13 cellular contexts compared by ENCODE assay signal in genomic region chr6:29624520-29624961, GRCh38. TPM values are rescaled to one million over a fixed set of nuclear protein-coding genes. Genes with fewer than 3 reads are reported as not detected.
DNase-seq lines count a peak whose midpoint lies in the region; ATAC-seq and TF ChIP-seq lines count a peak whose summit lies in the region.
"Had no signal": no experiment of that assay in that cellular context is flagged by ENCODE, and none has a peak within 500 bp of the region (broad histone marks: within the 10 kb centered on the region; RNA-seq: fewer than 3 reads in every experiment).

No MANE protein-coding gene starts in this region.

- no peak for ATAC-seq in HG03025 (IDR thresholded peaks at IDR 0.05; ENCODE audit: low FRiP score, unreplicated experiment)
- ATAC-seq: GM12878 had no signal

- TF ChIP-seq CTCF in endothelial cell (IDR thresholded peaks at IDR 0.05; ENCODE audit: unreplicated experiment) (no peak), osteocyte (IDR thresholded peaks at IDR 0.05) (no peak)

- peak overlapping the region; percentile 9 for H3K27ac Mint-ChIP-seq in endothelial cell (ENCODE audit: unreplicated experiment)
- peak overlapping the region; percentile 74 for H3K27ac Mint-ChIP-seq in osteocyte (ENCODE audit: unreplicated experiment)
- H3K27ac Mint-ChIP-seq: activated CD4-positive, alpha-beta T cell treated with anti-CD3 and anti-CD28 coated beads, Interleukin-2, amount 10 ng/mL, durations not matched to agents 24 days and 14 days; dendritic cell treated with granulocyte-macrophage colony-stimulating factor and Interleukin-4, amounts not matched to agents 40 ng/mL and 50 ng/mL, for 4 days had no signal

- peaks cover 73% of the 10 kb centered on the region for H3K4me1 Mint-ChIP-seq in endothelial cell (ENCODE audit: unreplicated experiment)
- peaks cover 42% of the 10 kb centered on the region for H3K4me1 Mint-ChIP-seq in osteocyte (ENCODE audit: unreplicated experiment)

- no peaks in the 10 kb centered on the region for H3K9me3 Mint-ChIP-seq in endothelial cell (ENCODE audit: unreplicated experiment)
- no peaks in the 10 kb centered on the region for H3K9me3 Mint-ChIP-seq in osteocyte (ENCODE audit: unreplicated experiment)
- H3K9me3 Mint-ChIP-seq: activated CD4-positive, alpha-beta T cell treated with anti-CD3 and anti-CD28 coated beads, Interleukin-2, amount 10 ng/mL, durations not matched to agents 24 days and 14 days; dendritic cell treated with granulocyte-macrophage colony-stimulating factor and Interleukin-4, amounts not matched to agents 40 ng/mL and 50 ng/mL, for 4 days had no signal

- H3K4me3 Mint-ChIP-seq in endothelial cell (ENCODE audit: unreplicated experiment) (peak overlapping the region; percentile 53), osteocyte (ENCODE audit: unreplicated experiment) (peak overlapping the region; percentile 49)
- H3K4me3 Mint-ChIP-seq: activated CD4-positive, alpha-beta T cell treated with anti-CD3 and anti-CD28 coated beads, Interleukin-2, amount 10 ng/mL, durations not matched to agents 24 days and 14 days; dendritic cell treated with granulocyte-macrophage colony-stimulating factor and Interleukin-4, amounts not matched to agents 40 ng/mL and 50 ng/mL, for 4 days had no signal

- H3K36me3 Mint-ChIP-seq in endothelial cell (ENCODE audit: low read depth, unreplicated experiment) (peaks cover 57% of the 10 kb centered on the region), osteocyte (ENCODE audit: unreplicated experiment) (peaks cover 41% of the 10 kb centered on the region)

- peaks cover 14% of the 10 kb centered on the region for H3K27me3 Mint-ChIP-seq in endothelial cell (ENCODE audit: unreplicated experiment)
- H3K27me3 Mint-ChIP-seq in osteocyte (ENCODE audit: unreplicated experiment) = no peaks in the 10 kb centered on the region

- peak; percentile 81 for DNase-seq in NCI-H146 treated with DMSO at 0.1 percent for 48 hours (lab: John Stamatoyannopoulos, UW; ENCODE audit: unreplicated experiment)
- no peak for DNase-seq in endothelial cell (ENCODE audit: low spot score)
- no peak for DNase-seq in osteocyte (ENCODE audit: extremely low spot score, unreplicated experiment)
- DNase-seq in NCI-H187 (lab: John Stamatoyannopoulos, UW) = no peak
- no peak for DNase-seq in RPMI8226
- DNase-seq: activated CD4-positive, alpha-beta T cell treated with anti-CD3 and anti-CD28 coated beads, Interleukin-2, amount 10 ng/mL, durations not matched to agents 24 days and 14 days; amygdala; NCI-H1694; T-helper 2 cell had no signal

RNA-seq across cellular contexts. Expression of gene GABBR1, which starts 8.4 kb away (rescaled TPM):
- total RNA-seq in endothelial cell (ENCODE audit: unreplicated experiment) (164 TPM), osteocyte (80.4 and 93.6 TPM in 2 replicates)

RNA-seq across cellular contexts. Expression of gene MOG, which starts 32.4 kb away (rescaled TPM):
- total RNA-seq in endothelial cell (ENCODE audit: unreplicated experiment) = not detected
- not detected in 2 replicates for total RNA-seq in osteocyte
- total RNA-seq: activated CD4-positive, alpha-beta T cell treated with anti-CD3 and anti-CD28 coated beads, Interleukin-2, amount 10 ng/mL, durations not matched to agents 24 days and 14 days; GM12878; suprapubic skin had no signal

RNA-seq across cellular contexts. Expression of gene OR2H2, which starts 39.6 kb away (rescaled TPM):
- not detected for total RNA-seq in endothelial cell (ENCODE audit: unreplicated experiment)
- total RNA-seq in osteocyte = not detected in 2 replicates
- total RNA-seq: activated CD4-positive, alpha-beta T cell treated with anti-CD3 and anti-CD28 coated beads, Interleukin-2, amount 10 ng/mL, durations not matched to agents 24 days and 14 days; GM12878; suprapubic skin had no signal

RNA-seq across cellular contexts. Expression of gene ZFP57, which starts 56.4 kb away (rescaled TPM):
- total RNA-seq in endothelial cell (ENCODE audit: unreplicated experiment) (1.0 TPM), osteocyte (not detected in 2 replicates)
- total RNA-seq: GM12878 had no signal
